Comparison of ENCODE assay signal across 8 cellular contexts in the genomic region with DNA sequence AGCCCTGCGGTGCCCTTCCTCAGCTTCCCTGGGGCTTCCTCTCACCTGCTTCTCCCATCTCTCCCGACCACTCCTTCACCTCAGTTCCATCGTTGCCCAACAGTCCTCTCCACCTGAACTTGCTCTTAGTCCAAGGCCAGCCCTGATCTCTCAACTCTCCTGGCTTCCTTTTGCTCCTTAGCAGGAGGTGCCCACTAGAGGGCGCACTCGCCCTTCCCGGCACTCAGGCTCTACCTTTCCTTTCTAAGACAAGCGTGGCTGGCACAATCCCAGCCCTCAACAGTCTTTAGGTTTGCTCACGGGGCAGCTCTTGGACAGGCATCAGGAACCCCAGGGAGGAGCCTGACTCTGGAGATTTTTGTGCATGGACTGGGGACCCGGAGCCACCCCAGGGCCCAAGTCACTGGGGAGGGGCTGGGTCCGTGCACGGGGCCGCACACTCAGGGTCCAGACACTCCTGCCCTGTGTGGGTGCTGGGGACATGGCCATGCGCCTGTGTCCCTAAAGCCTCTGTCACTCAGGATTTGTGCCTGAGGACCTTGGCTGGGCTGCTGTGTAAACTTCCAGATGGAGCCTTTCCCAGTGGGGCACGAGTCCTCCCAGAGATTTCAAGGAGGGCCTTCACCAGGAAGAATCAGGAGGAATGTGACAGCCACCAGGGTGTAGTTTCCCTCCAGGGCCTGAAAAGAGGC. TPM values are rescaled to one million over a fixed set of nuclear protein-coding genes. Genes with fewer than 3 reads are reported as not detected.
A peak's percentile ranks its signal among the peaks of the same experiment; 100 is the strongest.
DNase-seq lines count a peak whose midpoint lies in the region; ATAC-seq, FAIRE-seq and TF ChIP-seq lines count a peak whose summit lies in the region.
"Had no signal": no experiment of that assay in that cellular context is flagged by ENCODE, and none has a peak within 500 bp of the region (broad histone marks: within the 10 kb centered on the region; RNA-seq: fewer than 3 reads in every experiment).

No MANE protein-coding gene starts in this region.

- CTCF ChIA-PET in T-cell (lab: Charles Lee): no interaction called here

- TF ChIP-seq POLR2A in body of pancreas (IDR thresholded peaks at IDR 0.05): no peak

- H3K4me3 Mint-ChIP-seq in T-cell: no peak overlapping the region

- no peaks in the 10 kb centered on the region for H3K9me3 Mint-ChIP-seq in T-cell

- ATAC-seq in T-cell (replicated peaks in 1 of 4): no peak
- ATAC-seq in body of pancreas: peak; percentile 92
- no peak for ATAC-seq in HG03565 (IDR thresholded peaks at IDR 0.05; ENCODE audit: unreplicated experiment)

- FAIRE-seq in G401.6 (lab: Jason Lieb, UNC): peak; percentile 97
- FAIRE-seq: colon had no signal

- H3K27me3 ChIP-seq in body of pancreas: no peaks in the 10 kb centered on the region

- H3K27me3 Mint-ChIP-seq in T-cell: peaks cover 41 to 47% of the 10 kb centered on the region in 2 donors

- no peak overlapping the region for H3K27ac Mint-ChIP-seq in T-cell

- peak; percentile 76 to 92 (median 86) for TF ChIP-seq CTCF in body of pancreas (IDR thresholded peaks at IDR 0.05)

- 16 to 19% methylated on average over 11 to 14 of the region's 14 CpGs for WGBS in body of pancreas, 2 donors

- no peaks in the 10 kb centered on the region for H3K36me3 ChIP-seq in body of pancreas (replicated peaks in 1 of 2; ENCODE audit: insufficient read depth in 1 of 2, low read depth in 2 of 2)

- no peak overlapping the region for H3K4me3 ChIP-seq in body of pancreas

- DNase-seq in LoVo (ENCODE audit: low spot score): peak; percentile 67
- DNase-seq in T-cell: peak in 20 of 34 experiments; percentile 6 to 37 (median 24)
- peak; percentile 94 to 98 (median 95) for DNase-seq in body of pancreas
- DNase-seq in kidney glomerular epithelial cell (lab: John Stamatoyannopoulos, UW): peak; percentile 40
- peak; percentile 42 to 56 for DNase-seq in stimulated activated CD8-positive, alpha-beta memory T cell treated with anti-CD3 and anti-CD28 coated beads, Interleukin-2, amount 100 ng/mL, for 48 hours (ENCODE audit: low read depth in 2 of 2)

- peaks cover 0 to 2% (median 0%) of the 10 kb centered on the region in 3 donors for H3K4me1 Mint-ChIP-seq in T-cell

- peaks cover 13% of the 10 kb centered on the region for H3K4me1 ChIP-seq in body of pancreas

- POLR2A ChIA-PET in T-cell (lab: Charles Lee): no interaction called here

- H3K9me3 ChIP-seq in body of pancreas: no peaks in the 10 kb centered on the region

- H3K36me3 Mint-ChIP-seq in T-cell: no peaks in the 10 kb centered on the region

- H3K27ac ChIP-seq in body of pancreas: peak overlapping the region; percentile 37 to 73 (median 62)

- intact Hi-C loops in body of pancreas (cut with DNase I): no loop called here

RNA-seq across cellular contexts. Expression of gene CEACAM8, which starts 12.1 kb away (rescaled TPM):
- total RNA-seq in T-cell (not detected), body of pancreas (not detected)

Comparison
In these comparisons a context has a peak if more than half of its experiments do, and no peak if none do; other contexts are left out.
1. DNase-seq: peak in every context shown above with its lines; median percentile 95 in body of pancreas; 67 in LoVo; 49 in stimulated activated CD8-positive, alpha-beta memory T cell treated with anti-CD3 and anti-CD28 coated beads, Interleukin-2, amount 100 ng/mL, for 48 hours; 40 in kidney glomerular epithelial cell; 24 in T-cell.